13 cellular contexts compared by ENCODE assay signal in the genomic region with DNA sequence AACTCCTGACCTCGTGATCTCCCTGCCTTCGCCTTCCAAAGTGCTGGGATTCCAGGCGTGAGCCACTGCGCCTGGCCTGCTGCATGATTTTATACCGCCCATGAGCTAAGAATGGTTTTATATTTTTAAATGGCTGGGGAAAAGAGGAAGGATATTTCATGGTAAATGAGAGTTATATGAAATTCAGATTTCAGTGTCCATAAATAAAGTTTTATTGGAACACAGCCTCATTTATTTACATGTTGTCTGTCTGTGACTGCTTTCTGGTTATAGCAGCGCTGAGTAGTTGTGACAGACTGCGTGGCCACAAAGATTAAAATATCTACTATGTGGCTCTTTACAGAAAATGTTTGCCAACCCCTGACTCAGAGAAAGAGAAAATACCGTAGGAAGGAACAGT. TPM values are rescaled to one million over a fixed set of nuclear protein-coding genes. Genes with fewer than 3 reads are reported as not detected.
DNase-seq lines count a peak whose midpoint lies in the region; ATAC-seq and TF ChIP-seq lines count a peak whose summit lies in the region.
"Had no signal": no experiment of that assay in that cellular context is flagged by ENCODE, and none has a peak within 500 bp of the region (broad histone marks: within the 10 kb centered on the region; RNA-seq: fewer than 3 reads in every experiment).

No MANE protein-coding gene starts in this region.

- peaks cover 12% of the 10 kb centered on the region; the same call in 1 of the 2 replicates for H4K20me1 ChIP-seq in MM.1S (ENCODE audit: insufficient read depth, low read length)

- H3K4me2 ChIP-seq in MM.1S (ENCODE audit: low read depth, low read length): peak overlapping the region; percentile 90

- no peaks in the 10 kb centered on the region for H3K9me3 ChIP-seq in MM.1S (replicated peaks; ENCODE audit: insufficient read depth, low read length)
- H3K9me3 ChIP-seq: right atrium auricular region, thoracic aorta had no signal

- POLR2A ChIA-PET in activated CD4-positive, alpha-beta T cell treated with anti-CD3 and anti-CD28 coated beads, Interleukin-2, amount 10 ng/mL, durations not matched to agents 7 days and 5 days (lab: Charles Lee): no interaction called here

- H3K79me2 ChIP-seq in MM.1S (ENCODE audit: low read length): peaks cover 53% of the 10 kb centered on the region

- no peaks in the 10 kb centered on the region for H3K27me3 ChIP-seq in MM.1S (replicated peaks; ENCODE audit: insufficient read depth, low read length)
- H3K27me3 ChIP-seq: right atrium auricular region had no signal

- H3K27me3 Mint-ChIP-seq in activated CD4-positive, alpha-beta T cell treated with anti-CD3 and anti-CD28 coated beads, Interleukin-2, amount 10 ng/mL, durations not matched to agents 7 days and 5 days: no peaks in the 10 kb centered on the region
- H3K27me3 Mint-ChIP-seq in central memory CD8-positive, alpha-beta T cell: no peaks in the 10 kb centered on the region
- H3K27me3 Mint-ChIP-seq in progenitor cell of endocrine pancreas: peaks cover 1% of the 10 kb centered on the region

- peaks cover 25% of the 10 kb centered on the region for H3K4me1 Mint-ChIP-seq in activated CD4-positive, alpha-beta T cell treated with anti-CD3 and anti-CD28 coated beads, Interleukin-2, amount 10 ng/mL, durations not matched to agents 7 days and 5 days
- peaks cover 10% of the 10 kb centered on the region for H3K4me1 Mint-ChIP-seq in central memory CD8-positive, alpha-beta T cell
- H3K4me1 Mint-ChIP-seq in progenitor cell of endocrine pancreas (ENCODE audit: low read depth): peaks cover 9% of the 10 kb centered on the region

- peak overlapping the region; percentile 98 for H3K27ac ChIP-seq in MM.1S (ENCODE audit: low read length)

- TF ChIP-seq CTCF in MM.1S (IDR thresholded peaks at IDR 0.05; ENCODE audit: low read length) (no peak), progenitor cell of endocrine pancreas (IDR thresholded peaks at IDR 0.05; ENCODE audit: unreplicated experiment) (no peak)

- peaks cover 37% of the 10 kb centered on the region for H3F3A ChIP-seq in MM.1S (ENCODE audit: insufficient read depth, low read length)

- H3K36me3 ChIP-seq in MM.1S (replicated peaks; ENCODE audit: insufficient read depth, low read length): peaks cover 13% of the 10 kb centered on the region

- no peak for DNase-seq in activated CD4-positive, alpha-beta T cell treated with anti-CD3 and anti-CD28 coated beads, Interleukin-2, amount 10 ng/mL, durations not matched to agents 7 days and 5 days
- DNase-seq in activated CD4-positive, alpha-beta T cell treated with anti-CD3 and anti-CD28 coated beads, Interleukin-2, amount 50 U/mL, for 1 hour: no peak
- DNase-seq in MM.1S (no peak), progenitor cell of endocrine pancreas (ENCODE audit: low spot score, unreplicated experiment) (no peak), 8988T (no peak)
- no peak for DNase-seq in central memory CD8-positive, alpha-beta T cell (ENCODE audit: low spot score in 2 of 2)
- DNase-seq: DMS79 treated with DMSO at 0.1 percent for 48 hours, HCEC 1CT, mesendoderm had no signal

- no peak overlapping the region for H2AFZ ChIP-seq in MM.1S (ENCODE audit: low read length)

- peak overlapping the region; percentile 95 for H3K27ac Mint-ChIP-seq in activated CD4-positive, alpha-beta T cell treated with anti-CD3 and anti-CD28 coated beads, Interleukin-2, amount 10 ng/mL, durations not matched to agents 7 days and 5 days
- peak overlapping the region; percentile 89 for H3K27ac Mint-ChIP-seq in central memory CD8-positive, alpha-beta T cell (ENCODE audit: low read depth)
- H3K27ac Mint-ChIP-seq in progenitor cell of endocrine pancreas: no peak overlapping the region

- H3K9ac ChIP-seq in MM.1S (ENCODE audit: low read length): peak overlapping the region; percentile 65

- CTCF ChIA-PET in activated CD4-positive, alpha-beta T cell treated with anti-CD3 and anti-CD28 coated beads, Interleukin-2, amount 10 ng/mL, durations not matched to agents 7 days and 5 days (lab: Charles Lee): interaction anchor here (1.0 to 1.6 kb wide), 3 partner anchors 16 to 69 kb away, joined by 3 read pairs; no protein-coding TSS in a partner anchor

- peaks cover 22% of the 10 kb centered on the region for H3K4me1 ChIP-seq in MM.1S (ENCODE audit: low read length)

- no peaks in the 10 kb centered on the region for H3K9me2 ChIP-seq in MM.1S (replicated peaks; ENCODE audit: insufficient read depth, low read length)

- H3K9me3 Mint-ChIP-seq in activated CD4-positive, alpha-beta T cell treated with anti-CD3 and anti-CD28 coated beads, Interleukin-2, amount 10 ng/mL, durations not matched to agents 7 days and 5 days: no peaks in the 10 kb centered on the region
- H3K9me3 Mint-ChIP-seq in central memory CD8-positive, alpha-beta T cell: no peaks in the 10 kb centered on the region
- no peaks in the 10 kb centered on the region for H3K9me3 Mint-ChIP-seq in progenitor cell of endocrine pancreas (ENCODE audit: low read depth)

- peaks cover 31% of the 10 kb centered on the region for H3K36me3 Mint-ChIP-seq in activated CD4-positive, alpha-beta T cell treated with anti-CD3 and anti-CD28 coated beads, Interleukin-2, amount 10 ng/mL, durations not matched to agents 7 days and 5 days (ENCODE audit: low read depth)
- H3K36me3 Mint-ChIP-seq in central memory CD8-positive, alpha-beta T cell (ENCODE audit: insufficient read depth): peaks cover 49% of the 10 kb centered on the region
- peaks cover 8% of the 10 kb centered on the region for H3K36me3 Mint-ChIP-seq in progenitor cell of endocrine pancreas (ENCODE audit: insufficient read depth)

- peak overlapping the region; percentile 96 for H3K4me3 Mint-ChIP-seq in activated CD4-positive, alpha-beta T cell treated with anti-CD3 and anti-CD28 coated beads, Interleukin-2, amount 10 ng/mL, durations not matched to agents 7 days and 5 days
- peak overlapping the region; percentile 85 for H3K4me3 Mint-ChIP-seq in central memory CD8-positive, alpha-beta T cell
- H3K4me3 Mint-ChIP-seq in progenitor cell of endocrine pancreas (ENCODE audit: low read depth): peak overlapping the region; percentile 87

- ATAC-seq in central memory CD8-positive, alpha-beta T cell (replicated peaks; ENCODE audit: extremely low read depth, poor library complexity, severe bottlenecking): no peak
- ATAC-seq in GM21717 (IDR thresholded peaks at IDR 0.05; ENCODE audit: unreplicated experiment) (no peak), GM18870 (IDR thresholded peaks at IDR 0.05; ENCODE audit: unreplicated experiment) (no peak)

- peak overlapping the region; percentile 55 for H3K4me3 ChIP-seq in MM.1S (ENCODE audit: low read length)

RNA-seq across cellular contexts. Expression of a gene that starts 2.2 kb away (rescaled TPM):
- 10 to 100 TPM; 63.4 to 65.1 TPM for total RNA-seq in activated CD4-positive, alpha-beta T cell treated with anti-CD3 and anti-CD28 coated beads, Interleukin-2, amount 10 ng/mL, durations not matched to agents 7 days and 5 days
- total RNA-seq in progenitor cell of endocrine pancreas: 75.1 and 75.8 TPM in 2 replicates

RNA-seq across cellular contexts. Expression of a gene that starts 10.7 kb away (rescaled TPM):
- not detected for total RNA-seq in activated CD4-positive, alpha-beta T cell treated with anti-CD3 and anti-CD28 coated beads, Interleukin-2, amount 10 ng/mL, durations not matched to agents 7 days and 5 days
- 0.20 and 0.60 TPM in 2 replicates for total RNA-seq in progenitor cell of endocrine pancreas
